In genomic region chr11:88644724-88645123, GRCh38 we compare ENCODE assay signal across 33 cellular contexts.
"Had no signal": no experiment of that assay in that cellular context is flagged by ENCODE, and none has a peak within 500 bp of the region (broad histone marks: within the 10 kb centered on the region; RNA-seq: fewer than 3 reads in every experiment).

No MANE protein-coding gene starts in this region.

- H3K4me2 ChIP-seq: KMS-11 had no signal

- H3K9me3 ChIP-seq: MG63 had no signal

- H3K36me3 ChIP-seq: MG63 had no signal

- H3K27me3 ChIP-seq: MG63 had no signal

- H3K4me3 ChIP-seq: MG63 had no signal

- H3K9ac ChIP-seq: KMS-11 had no signal

- DNase-seq: Karpas-422, MG63, MM.1S, MV-4-11, NCI-H1048, NCI-H1092, NCI-H1092 treated with DMSO at 0.1 percent for 48 hours, NCI-H1105, NCI-H1105 treated with DMSO at 0.1 percent for 48 hours, NCI-H1417, NCI-H1417 treated with DMSO at 0.1 percent for 48 hours, NCI-H1436, NCI-H1436 treated with DMSO at 0.1 percent for 48 hours, NCI-H146, NCI-H1694, NCI-H1694 treated with DMSO at 0.1 percent for 48 hours, NCI-H187, NCI-H187 treated with DMSO at 0.1 percent for 48 hours, NCI-H1930, NCI-H2029, NCI-H2029 treated with DMSO at 0.1 percent for 48 hours, NCI-H2081 treated with DMSO at 0.1 percent for 48 hours, NCI-H2107, NCI-H2171, NCI-H2171 treated with DMSO at 0.1 percent for 48 hours, NCI-H2227 treated with DMSO at 0.1 percent for 48 hours, NCI-H226, NCI-H345, NCI-H446, NCI-H446 treated with DMSO at 0.1 percent for 48 hours, NCI-H510A, NCI-H510A treated with DMSO at 0.1 percent for 48 hours had no signal

- H3K27ac ChIP-seq: KMS-11 had no signal
